In genomic region chr18:51195086-51195601, GRCh38 we compare ENCODE assay signal across 8 cellular contexts. TPM values are rescaled to one million over a fixed set of nuclear protein-coding genes. Genes with fewer than 3 reads are reported as not detected.
DNase-seq lines count a peak whose midpoint lies in the region; ATAC-seq and TF ChIP-seq lines count a peak whose summit lies in the region.

No MANE protein-coding gene starts in this region.

- H3K27ac ChIP-seq in CD4-positive, CD25-positive, alpha-beta regulatory T cell (ENCODE audit: insufficient read depth, low read length, poor library complexity, severe bottlenecking): peak overlapping the region; percentile 84
- H3K27ac ChIP-seq in KOPT-K1 (ENCODE audit: low read depth, low read length, poor library complexity, severe bottlenecking): peak overlapping the region; percentile 89

- H3K4me3 Mint-ChIP-seq in CD4-positive, CD25-positive, alpha-beta regulatory T cell: peak overlapping the region; percentile 78 to 99 (median 94)
- H3K4me3 Mint-ChIP-seq in chondrocyte (ENCODE audit: unreplicated experiment): peak overlapping the region; percentile 94
- H3K4me3 Mint-ChIP-seq in natural killer cell treated with Interleukin-12 subunit alpha and Interleukin-12 subunit beta and Interleukin-15 and Interleukin-18, amount 100 ng/mL, for 72 hours: peak overlapping the region; percentile 94

- H3K4me1 Mint-ChIP-seq in CD4-positive, CD25-positive, alpha-beta regulatory T cell: peaks cover 27 to 57% (median 47%) of the 10 kb centered on the region in 4 donors
- peaks cover 50% of the 10 kb centered on the region for H3K4me1 Mint-ChIP-seq in chondrocyte (ENCODE audit: low read depth)
- H3K4me1 Mint-ChIP-seq in natural killer cell treated with Interleukin-12 subunit alpha and Interleukin-12 subunit beta and Interleukin-15 and Interleukin-18, amount 100 ng/mL, for 72 hours (ENCODE audit: low read depth in 2 of 2): peaks cover 46 to 59% of the 10 kb centered on the region in 2 donors

- peaks cover 4% of the 10 kb centered on the region for H3K27me3 Mint-ChIP-seq in CD4-positive, CD25-positive, alpha-beta regulatory T cell
- H3K27me3 Mint-ChIP-seq in chondrocyte (ENCODE audit: low read depth): no peaks in the 10 kb centered on the region
- no peaks in the 10 kb centered on the region for H3K27me3 Mint-ChIP-seq in natural killer cell treated with Interleukin-12 subunit alpha and Interleukin-12 subunit beta and Interleukin-15 and Interleukin-18, amount 100 ng/mL, for 72 hours

- no peak for ATAC-seq in CD4-positive, CD25-positive, alpha-beta regulatory T cell (ENCODE audit: low read depth in 2 of 2)
- no peak for ATAC-seq in natural killer cell treated with Interleukin-12 subunit alpha and Interleukin-12 subunit beta and Interleukin-15 and Interleukin-18, amount 100 ng/mL, for 72 hours
- ATAC-seq in HG02763 (IDR thresholded peaks at IDR 0.05; ENCODE audit: unreplicated experiment) (no peak), GM19023 (IDR thresholded peaks at IDR 0.05; ENCODE audit: unreplicated experiment) (no peak)

- no peaks in the 10 kb centered on the region for H3K36me3 Mint-ChIP-seq in CD4-positive, CD25-positive, alpha-beta regulatory T cell
- no peaks in the 10 kb centered on the region for H3K36me3 Mint-ChIP-seq in chondrocyte (ENCODE audit: low read depth)
- peaks cover 23% of the 10 kb centered on the region for H3K36me3 Mint-ChIP-seq in natural killer cell treated with Interleukin-12 subunit alpha and Interleukin-12 subunit beta and Interleukin-15 and Interleukin-18, amount 100 ng/mL, for 72 hours

- in situ Hi-C loops in ACHN (cut with HindIII; ENCODE audit: low pct_ligation_motif_present, low pct_unique_long_range_greater_than_20kb, low sequenced_read_pairs): no loop called here

- H3K36me3 ChIP-seq in CD4-positive, CD25-positive, alpha-beta regulatory T cell (ENCODE audit: control insufficient read depth, insufficient read depth, low read length): peaks cover 1% of the 10 kb centered on the region
- H3K36me3 ChIP-seq in KOPT-K1 (ENCODE audit: insufficient read depth, low read length): peaks cover 7% of the 10 kb centered on the region

- no peak for TF ChIP-seq CTCF in chondrocyte (IDR thresholded peaks at IDR 0.05)

- DNase-seq in CD4-positive, CD25-positive, alpha-beta regulatory T cell: no peak
- no peak for DNase-seq in chondrocyte (ENCODE audit: low spot score)
- DNase-seq in natural killer cell treated with Interleukin-12 subunit alpha and Interleukin-12 subunit beta and Interleukin-15 and Interleukin-18, amount 100 ng/mL, for 72 hours (ENCODE audit: low spot score): no peak
- DNase-seq in ACHN: no peak
- DNase-seq in amniotic stem cell (lab: John Stamatoyannopoulos, UW): no peak

- H3K27me3 ChIP-seq in CD4-positive, CD25-positive, alpha-beta regulatory T cell (ENCODE audit: control insufficient read depth, insufficient read depth, low read length): no peaks in the 10 kb centered on the region

- peaks cover 55% of the 10 kb centered on the region for H3K4me1 ChIP-seq in CD4-positive, CD25-positive, alpha-beta regulatory T cell (ENCODE audit: control insufficient read depth, insufficient read depth, low read length, poor library complexity, severe bottlenecking)

- peak overlapping the region; percentile 97 for H3K4me3 ChIP-seq in CD4-positive, CD25-positive, alpha-beta regulatory T cell (ENCODE audit: low read depth, low read length)

- peak overlapping the region; percentile 83 to 98 (median 95) for H3K27ac Mint-ChIP-seq in CD4-positive, CD25-positive, alpha-beta regulatory T cell
- peak overlapping the region; percentile 80 for H3K27ac Mint-ChIP-seq in chondrocyte (ENCODE audit: unreplicated experiment)
- peak overlapping the region; percentile 86 to 93 for H3K27ac Mint-ChIP-seq in natural killer cell treated with Interleukin-12 subunit alpha and Interleukin-12 subunit beta and Interleukin-15 and Interleukin-18, amount 100 ng/mL, for 72 hours

- no peaks in the 10 kb centered on the region for H3K9me3 ChIP-seq in CD4-positive, CD25-positive, alpha-beta regulatory T cell (ENCODE audit: control insufficient read depth in 2 of 2, low read length in 2 of 2)
- H3K9me3 ChIP-seq in KOPT-K1 (ENCODE audit: insufficient read depth, low read length, poor library complexity, severe bottlenecking): no peaks in the 10 kb centered on the region

- H3K9me3 Mint-ChIP-seq in CD4-positive, CD25-positive, alpha-beta regulatory T cell: no peaks in the 10 kb centered on the region
- no peaks in the 10 kb centered on the region for H3K9me3 Mint-ChIP-seq in chondrocyte (ENCODE audit: low read depth)
- no peaks in the 10 kb centered on the region for H3K9me3 Mint-ChIP-seq in natural killer cell treated with Interleukin-12 subunit alpha and Interleukin-12 subunit beta and Interleukin-15 and Interleukin-18, amount 100 ng/mL, for 72 hours

RNA-seq across cellular contexts. Expression of gene MEX3C, which starts 2.3 kb away (rescaled TPM):
- 84.3 TPM for total RNA-seq in CD4-positive, CD25-positive, alpha-beta regulatory T cell
- polyA plus RNA-seq in CD4-positive, CD25-positive, alpha-beta regulatory T cell: 10 to 100 TPM in 2 of 4 donors, 1 to 10 TPM in 2; 6.4 to 12.9 (median 10.0) TPM
- total RNA-seq in chondrocyte: 49.0 to 55.1 TPM (median 54.7 TPM) in 3 replicates
- total RNA-seq in natural killer cell treated with Interleukin-12 subunit alpha and Interleukin-12 subunit beta and Interleukin-15 and Interleukin-18, amount 100 ng/mL, for 72 hours: 100 to 1,000 TPM in 1 of 2 donors, 10 to 100 TPM in 1; 91.8 to 174 TPM
